Comparison of ENCODE assay signal across 8 cellular contexts in the genomic region with DNA sequence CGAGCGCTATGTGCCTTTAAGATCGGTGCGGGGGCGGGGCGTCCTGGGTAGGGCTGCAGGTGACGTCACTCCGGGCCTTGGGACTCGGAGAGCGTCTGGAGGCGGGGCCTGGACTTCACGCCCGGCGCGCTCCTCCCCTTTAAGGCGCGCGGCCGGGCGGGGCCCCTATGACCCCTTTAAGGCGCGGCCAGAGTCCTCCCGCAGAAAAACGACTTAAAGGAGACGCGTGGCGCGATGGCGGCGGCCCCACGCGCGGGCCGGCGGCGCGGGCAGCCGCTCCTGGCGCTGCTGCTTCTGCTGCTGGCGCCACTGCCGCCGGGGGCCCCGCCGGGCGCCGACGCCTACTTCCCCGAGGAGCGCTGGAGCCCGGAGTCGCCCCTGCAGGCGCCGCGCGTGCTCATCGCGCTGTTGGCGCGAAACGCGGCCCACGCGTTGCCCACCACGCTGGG. TPM values are rescaled to one million over a fixed set of nuclear protein-coding genes. Genes with fewer than 3 reads are reported as not detected.
A peak's percentile ranks its signal among the peaks of the same experiment; 100 is the strongest.
DNase-seq lines count a peak whose midpoint lies in the region; ATAC-seq and TF ChIP-seq lines count a peak whose summit lies in the region.

A gene (plus strand): TSS at position 170 of the 449 bp plus-strand sequence. CDS start 65 bp downstream, at position 235.

- TF ChIP-seq CTCF in GM12865 (IDR thresholded peaks at IDR 0.05; ENCODE audit: insufficient read depth, low read depth, low read length, missing control alignments) (no peak), adrenal gland (IDR thresholded peaks at IDR 0.05) (no peak), heart left ventricle (IDR thresholded peaks at IDR 0.05) (no peak), type B pancreatic cell (conservative IDR thresholded peaks at IDR 0.05) (no peak)

- peaks cover 13 to 40% of the 10 kb centered on the region in 2 donors for H3K4me1 ChIP-seq in adrenal gland (replicated peaks in 1 of 2)
- H3K4me1 ChIP-seq in heart left ventricle, result peaks cover 3 to 70% (median 40%) of the 10 kb centered on the region in 12 donors

- H3K27me3 ChIP-seq in adrenal gland (no peaks in the 10 kb centered on the region), heart left ventricle (no peaks in the 10 kb centered on the region)

- H3K36me3 Mint-ChIP-seq in type B pancreatic cell, result peaks cover 6% of the 10 kb centered on the region

- peaks cover 0 to 21% of the 10 kb centered on the region in 2 donors for H3K36me3 ChIP-seq in adrenal gland (replicated peaks in 1 of 2)
- peaks cover 0 to 31% (median 27%) of the 10 kb centered on the region in 9 donors for H3K36me3 ChIP-seq in heart left ventricle

- peak within 1 kb of the TSS; percentile 59 for H3K27ac Mint-ChIP-seq in type B pancreatic cell

- no peaks in the 10 kb centered on the region for H3K27me3 Mint-ChIP-seq in type B pancreatic cell

- H3K4me3 Mint-ChIP-seq in type B pancreatic cell, result peak within 1 kb of the TSS; percentile 86

- H3K27ac ChIP-seq in adrenal gland (peak within 1 kb of the TSS; percentile 54 to 93 (median 74)), heart left ventricle (peak within 1 kb of the TSS; percentile 68 to 97 (median 86))

- ATAC-seq in HG02852 (IDR thresholded peaks at IDR 0.05; ENCODE audit: unreplicated experiment) (peak; percentile 91), heart left ventricle (peak; percentile 96 to 98 (median 96))

- H3K9me3 ChIP-seq in adrenal gland (replicated peaks in 1 of 3) (no peaks in the 10 kb centered on the region), heart left ventricle (peaks cover 0 to 4% (median 0%) of the 10 kb centered on the region in 12 donors)

- WGBS in adrenal gland, 4 donors, result 0 to 1% (median 0%) methylated on average over 22 to 64 of the region's 64 CpGs; no CpG with 5 or more reads in 1 of the 4 donors
- 0 to 1% (median 0%) methylated on average over 13 to 64 of the region's 64 CpGs for WGBS in heart left ventricle, 4 donors

- H3K4me3 ChIP-seq in GM12865 (ENCODE audit: low read depth, low read length) (peak within 1 kb of the TSS; percentile 68), adrenal gland (peak within 1 kb of the TSS; percentile 77 to 99 (median 87)), heart left ventricle (peak within 1 kb of the TSS; percentile 71 to 98 (median 88))

- DNase-seq in GM12865 (ENCODE audit: low read depth) (peak; percentile 98), NCI-H1694 (lab: John Stamatoyannopoulos, UW) (peak; percentile 80), adrenal gland (peak; percentile 97 to 100 (median 99)), heart left ventricle (peak; percentile 99), posterior cingulate gyrus (peak; percentile 98 to 100 (median 99)), type B pancreatic cell (ENCODE audit: extremely low spot score, unreplicated experiment) (peak; percentile 96)

- peaks cover 8% of the 10 kb centered on the region for H3K4me1 Mint-ChIP-seq in type B pancreatic cell (ENCODE audit: unreplicated experiment)

- no peaks in the 10 kb centered on the region for H3K9me3 Mint-ChIP-seq in type B pancreatic cell

- peak; percentile 10 to 36 for TF ChIP-seq POLR2A in adrenal gland (IDR thresholded peaks at IDR 0.05)
- peak in 1 of 2 donors; percentile 50 for TF ChIP-seq POLR2A in heart left ventricle (IDR thresholded peaks at IDR 0.05)

- intact Hi-C loops in T-helper 1 cell treated with Interleukin-12 subunit alpha and Interleukin-12 subunit beta and Interleukin-4 antibody, amounts not matched to agents 30 ng/mL and 1 ng/mL, for 36 hours (cut with micrococcal nuclease), result loop anchor here (1.0 kb wide), 14 partner anchors 16 to 430 kb away; a partner anchor contains a TSS
- intact Hi-C loops in adrenal gland (cut with DNase I), result no loop called here
- intact Hi-C loops in heart left ventricle (cut with DNase I), result loop anchor here in 3 of 10 donors (5.0 to 10.0 kb wide), 2 partner anchors 43 to 81 kb away; a partner anchor contains a TSS
- intact Hi-C loops in posterior cingulate gyrus (cut with DNase I), result loop anchor here (2.0 kb wide), 1 partner anchor 43 kb away; no protein-coding TSS in a partner anchor

RNA-seq across cellular contexts. Expression of the gene that starts here (rescaled TPM):
- total RNA-seq in T-helper 1 cell treated with Interleukin-12 subunit alpha and Interleukin-12 subunit beta and Interleukin-4 antibody, amounts not matched to agents 30 ng/mL and 1 ng/mL, for 36 hours, result 53.4 and 62.0 TPM in 2 replicates
- total RNA-seq in adrenal gland (10 to 100 TPM; 38.3 to 79.1 (median 61.6) TPM), heart left ventricle (100 to 1,000 TPM in 1 of 9 donors, 10 to 100 TPM in 8; 23.7 to 117 (median 32.6) TPM), type B pancreatic cell (ENCODE audit: low replicate concordance) (69.7 and 73.7 TPM in 2 replicates)
- polyA plus RNA-seq in adrenal gland (10 to 100 TPM; 30.7 to 81.0 (median 39.8) TPM), heart left ventricle (10 to 100 TPM; 16.1 to 49.8 TPM)

Comparison
In these comparisons a context has a peak if more than half of its experiments do, and no peak if none do; other contexts are left out.
1. Peak in every context shown above with its lines: DNase-seq, ATAC-seq, H3K4me3 ChIP-seq and H3K27ac ChIP-seq.
2. intact Hi-C loops: an anchor here in T-helper 1 cell treated with Interleukin-12 subunit alpha and Interleukin-12 subunit beta and Interleukin-4 antibody, amounts not matched to agents 30 ng/mL and 1 ng/mL, for 36 hours (1.0 kb wide) and posterior cingulate gyrus (2.0 kb wide); none called in adrenal gland.